Comparison of ENCODE assay signal across 7 cellular contexts in genomic region chr12:68933564-68933893, GRCh38. TPM values are rescaled to one million over a fixed set of nuclear protein-coding genes. Genes with fewer than 3 reads are reported as not detected.
DNase-seq lines count a peak whose midpoint lies in the region; TF ChIP-seq lines count a peak whose summit lies in the region.

No MANE protein-coding gene starts in this region.

- peaks cover 18% of the 10 kb centered on the region for H3K4me1 ChIP-seq in HUES6 (ENCODE audit: control insufficient read depth, insufficient read depth, low read length)
- peaks cover 0 to 30% (median 20%) of the 10 kb centered on the region in 4 donors for H3K4me1 ChIP-seq in stomach

- H3K9ac ChIP-seq in HUES6 (ENCODE audit: low read length): peak overlapping the region; percentile 46

- DNase-seq in astrocyte of the spinal cord (ENCODE audit: low read depth, low spot score) (no peak), immature natural killer cell (no peak), stomach (peak; percentile 29), KBM-7 (no peak), GF-D8 (lab: John Stamatoyannopoulos, UW) (no peak), SW480 (ENCODE audit: low spot score) (no peak)

- peaks cover 38% of the 10 kb centered on the region for H3K27me3 ChIP-seq in HUES6 (ENCODE audit: control insufficient read depth, insufficient read depth, low read length)
- H3K27me3 ChIP-seq in stomach: peaks cover 0 to 10% (median 5%) of the 10 kb centered on the region in 3 donors

- H3K27ac Mint-ChIP-seq in immature natural killer cell: no peak overlapping the region

- peaks cover 3 to 25% (median 6%) of the 10 kb centered on the region in 3 donors for H3K27me3 Mint-ChIP-seq in immature natural killer cell (ENCODE audit: low read depth in 3 of 3)

- no peaks in the 10 kb centered on the region for H3K36me3 Mint-ChIP-seq in immature natural killer cell

- intact Hi-C loops in stomach (cut with DNase I; ENCODE audit: low total_unique reads): no loop called here

- peak overlapping the region; percentile 52 for H3K4me3 ChIP-seq in HUES6 (ENCODE audit: low read depth, low read length)
- peak overlapping the region; percentile 50 for H3K4me3 ChIP-seq in astrocyte of the spinal cord (ENCODE audit: low read depth, low read length)
- peak overlapping the region; percentile 58 to 91 (median 72) for H3K4me3 ChIP-seq in stomach

- 7 to 21% (median 11%) methylated on average over 9 to 25 of the region's 25 CpGs for WGBS in stomach, 5 donors

- no peaks in the 10 kb centered on the region for H3K9me3 Mint-ChIP-seq in immature natural killer cell

- H3K27ac ChIP-seq in HUES6 (ENCODE audit: low read depth, low read length): no peak overlapping the region
- H3K27ac ChIP-seq in stomach: peak overlapping the region; percentile 74 to 88 (median 78)

- TF ChIP-seq EP300 in stomach (IDR thresholded peaks at IDR 0.05): no peak

- H3K9me3 ChIP-seq in HUES6 (ENCODE audit: control insufficient read depth, insufficient read depth, low read depth, low read length) (0 out of 2 replicates have a peak, but pooled peaks cover under 1% of the 10 kb centered on the region), stomach (no peaks in the 10 kb centered on the region)

- in situ Hi-C loops in astrocyte of the spinal cord (cut with HindIII; ENCODE audit: low sequenced_read_pairs) (no loop called here), KBM-7 (cut with MboI; ENCODE audit: low pct_unique_long_range_greater_than_20kb, low sequenced_read_pairs) (no loop called here)

- TF ChIP-seq CTCF in astrocyte of the spinal cord (IDR thresholded peaks at IDR 0.05; ENCODE audit: low read depth, low read length): no peak
- TF ChIP-seq CTCF in stomach (IDR thresholded peaks at IDR 0.05): no peak

- H3K36me3 ChIP-seq in HUES6 (ENCODE audit: control insufficient read depth, insufficient read depth, low read length): no peaks in the 10 kb centered on the region
- H3K36me3 ChIP-seq in stomach: no peaks in the 10 kb centered on the region

- H3K4me1 Mint-ChIP-seq in immature natural killer cell: peaks cover 9 to 10% of the 10 kb centered on the region in 2 donors

- no peak for TF ChIP-seq POLR2A in stomach (IDR thresholded peaks at IDR 0.05)

- peak overlapping the region in 4 of 5 donors; percentile 53 to 60 (median 58) for H3K4me3 Mint-ChIP-seq in immature natural killer cell

RNA-seq across cellular contexts. Expression of gene CPM, which starts 0.6 kb away (rescaled TPM):
- polyA plus RNA-seq in immature natural killer cell (under 1 TPM in 2 of 3 donors, not detected in 1; 0.06 to 0.69 TPM), stomach (10 to 100 TPM in 2 of 3 donors, 1 to 10 TPM in 1; 5.7 to 16.6 (median 13.9) TPM)
- 100 to 1,000 TPM in 1 of 5 donors, 10 to 100 TPM in 4; 24.0 to 103 (median 73.6) TPM for total RNA-seq in stomach
